ENCODE assay signal across 31 cellular contexts in genomic region chr14:51468523-51468922, GRCh38.
"Had no signal": no experiment of that assay in that cellular context is flagged by ENCODE, and none has a peak within 500 bp of the region (broad histone marks: within the 10 kb centered on the region; RNA-seq: fewer than 3 reads in every experiment).

No MANE protein-coding gene starts in this region.

- ATAC-seq: Panc1, Right ventricle myocardium inferior, T-cell had no signal

- H3K4me1 ChIP-seq: SJCRH30 had no signal

- H3K27me3 ChIP-seq: SJCRH30 had no signal

- H3K4me2 ChIP-seq: KMS-11, PC-9 had no signal

- H3K9ac ChIP-seq: KMS-11 had no signal

- FAIRE-seq: RCC 7860 had no signal

- H2AFZ ChIP-seq: PC-9 had no signal

- H3K36me3 ChIP-seq: SJCRH30 had no signal

- H3K27ac ChIP-seq: KMS-11, PC-9, RWPE1, SJCRH30, SK-N-MC had no signal

- H3K4me3 ChIP-seq: PC-9, SJCRH30, SK-N-MC had no signal

- H3K9me3 ChIP-seq: SJCRH30 had no signal

- DNase-seq: Karpas-422, MM.1S, MV-4-11, NCI-H1092, NCI-H1105, NCI-H1417 treated with DMSO at 0.1 percent for 48 hours, NCI-H1436 treated with DMSO at 0.1 percent for 48 hours, NCI-H1694 treated with DMSO at 0.1 percent for 48 hours, NCI-H187 treated with DMSO at 0.1 percent for 48 hours, NCI-H2029, NCI-H2081, NCI-H2171 treated with DMSO at 0.1 percent for 48 hours, NCI-H2227 treated with DMSO at 0.1 percent for 48 hours, NCI-H345, NCI-H446, NCI-H510A treated with DMSO at 0.1 percent for 48 hours, NCI-H526, NCI-H69, NCI-H748 treated with DMSO at 0.1 percent for 48 hours, NCI-H82, PC-9, SHP77, SIG-M5, SJCRH30, T-cell had no signal
